In the genomic region with DNA sequence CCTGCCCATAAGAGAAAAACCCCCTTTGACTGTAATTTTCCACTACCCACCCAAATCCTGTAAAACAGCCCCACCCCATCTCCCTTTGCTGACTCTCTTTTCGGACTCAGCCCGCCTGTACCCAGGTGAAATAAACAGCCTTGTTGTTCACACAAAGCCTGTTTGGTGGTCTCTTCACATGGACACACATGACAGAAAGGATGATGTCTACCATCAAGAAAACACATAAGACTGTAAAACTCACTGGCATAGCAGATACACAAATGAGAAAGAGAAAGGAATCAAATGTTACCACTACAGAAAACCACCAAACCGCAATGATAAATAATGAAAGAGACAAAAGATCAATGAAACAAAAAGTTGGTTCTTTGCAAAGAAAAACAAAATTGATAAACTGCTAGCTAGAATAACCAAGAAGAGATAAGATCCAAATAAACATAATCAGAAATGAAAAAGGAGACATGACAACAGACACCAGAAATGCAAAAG, we compare ENCODE assay signal across 7 cellular contexts. TPM values are rescaled to one million over a fixed set of nuclear protein-coding genes. Genes with fewer than 3 reads are reported as not detected.
DNase-seq lines count a peak whose midpoint lies in the region; ATAC-seq lines count a peak whose summit lies in the region.
"Not testable (repeated sequence)": the region's sequence is repeated elsewhere in the genome, so short reads cannot be mapped to it uniquely, and the experiment has no call there.

No MANE protein-coding gene starts in this region.

- DNase-seq in activated CD8-positive, alpha-beta memory T cell treated with anti-CD3 and anti-CD28 coated beads, Interleukin-2, amount 10 ng/mL, durations not matched to agents 7 days and 5 days; naive B cell: not testable (repeated sequence)
- peak in 1 of 2 donors; percentile 27 for DNase-seq in activated naive CD4-positive, alpha-beta T cell treated with anti-CD3 and anti-CD28 coated beads, Interleukin-2, amount 50 U/mL, for 72 hours (ENCODE audit: low spot score in 2 of 2)

- peak overlapping the region; percentile 64 for H3K27ac Mint-ChIP-seq in T-helper 1 cell treated with Interleukin-12 subunit alpha and Interleukin-12 subunit beta and Interleukin-4 antibody, amounts not matched to agents 30 μg/mL and 1 μg/mL, for 36 hours
- H3K27ac Mint-ChIP-seq in activated CD8-positive, alpha-beta memory T cell treated with anti-CD3 and anti-CD28 coated beads, Interleukin-2, amount 10 ng/mL, durations not matched to agents 7 days and 5 days = peak overlapping the region; percentile 57
- peak overlapping the region; percentile 88 to 98 for H3K27ac Mint-ChIP-seq in activated naive CD4-positive, alpha-beta T cell treated with anti-CD3 and anti-CD28 coated beads, Interleukin-2, amount 50 U/mL, for 72 hours
- H3K27ac Mint-ChIP-seq in naive B cell = peak overlapping the region in 3 of 6 donors; percentile 44 to 80 (median 66)

- peaks cover 40% of the 10 kb centered on the region for H3K27me3 Mint-ChIP-seq in T-helper 1 cell treated with Interleukin-12 subunit alpha and Interleukin-12 subunit beta and Interleukin-4 antibody, amounts not matched to agents 30 μg/mL and 1 μg/mL, for 36 hours (ENCODE audit: low read depth)
- peaks cover 83% of the 10 kb centered on the region for H3K27me3 Mint-ChIP-seq in activated CD8-positive, alpha-beta memory T cell treated with anti-CD3 and anti-CD28 coated beads, Interleukin-2, amount 10 ng/mL, durations not matched to agents 7 days and 5 days
- H3K27me3 Mint-ChIP-seq in naive B cell = not testable (repeated sequence)

- H3K4me3 Mint-ChIP-seq in T-helper 1 cell treated with Interleukin-12 subunit alpha and Interleukin-12 subunit beta and Interleukin-4 antibody, amounts not matched to agents 30 μg/mL and 1 μg/mL, for 36 hours = peak overlapping the region; percentile 67
- peak overlapping the region; percentile 40 for H3K4me3 Mint-ChIP-seq in activated CD8-positive, alpha-beta memory T cell treated with anti-CD3 and anti-CD28 coated beads, Interleukin-2, amount 10 ng/mL, durations not matched to agents 7 days and 5 days
- H3K4me3 Mint-ChIP-seq in naive B cell = peak overlapping the region in 5 of 8 donors; percentile 5 to 83 (median 21)

- CTCF ChIA-PET in activated CD8-positive, alpha-beta memory T cell treated with anti-CD3 and anti-CD28 coated beads, Interleukin-2, amount 10 ng/mL, durations not matched to agents 7 days and 5 days (lab: Charles Lee) = interaction anchor here (1.3 to 6.2 kb wide), 3 partner anchors 14 to 18 kb away, joined by 3 to 52 read pairs (median 9); no protein-coding TSS in a partner anchor

- ATAC-seq in GM18502 (IDR thresholded peaks at IDR 0.05; ENCODE audit: poor library complexity, unreplicated experiment) = peak; percentile 28
- peak; percentile 26 for ATAC-seq in GM21515 (IDR thresholded peaks at IDR 0.05; ENCODE audit: unreplicated experiment)
- ATAC-seq in HG03378 (IDR thresholded peaks at IDR 0.05; ENCODE audit: unreplicated experiment) = peak; percentile 33
- ATAC-seq in activated CD8-positive, alpha-beta memory T cell treated with anti-CD3 and anti-CD28 coated beads, Interleukin-2, amount 10 ng/mL, durations not matched to agents 7 days and 5 days = peak; percentile 52
- ATAC-seq in activated naive CD4-positive, alpha-beta T cell treated with anti-CD3 and anti-CD28 coated beads, Interleukin-2, amount 50 U/mL, for 72 hours = peak; percentile 47 to 68
- not testable (repeated sequence) for ATAC-seq in naive B cell (ENCODE audit: low read depth in 2 of 2)

- H3K4me1 Mint-ChIP-seq in T-helper 1 cell treated with Interleukin-12 subunit alpha and Interleukin-12 subunit beta and Interleukin-4 antibody, amounts not matched to agents 30 μg/mL and 1 μg/mL, for 36 hours (ENCODE audit: low read depth) = peaks cover 60% of the 10 kb centered on the region
- H3K4me1 Mint-ChIP-seq in activated CD8-positive, alpha-beta memory T cell treated with anti-CD3 and anti-CD28 coated beads, Interleukin-2, amount 10 ng/mL, durations not matched to agents 7 days and 5 days = peaks cover 53% of the 10 kb centered on the region
- H3K4me1 Mint-ChIP-seq in naive B cell = peaks cover 40 to 52% (median 44%) of the 10 kb centered on the region in 3 donors

- H3K9me3 Mint-ChIP-seq in T-helper 1 cell treated with Interleukin-12 subunit alpha and Interleukin-12 subunit beta and Interleukin-4 antibody, amounts not matched to agents 30 μg/mL and 1 μg/mL, for 36 hours; activated CD8-positive, alpha-beta memory T cell treated with anti-CD3 and anti-CD28 coated beads, Interleukin-2, amount 10 ng/mL, durations not matched to agents 7 days and 5 days (ENCODE audit: low read depth); activated naive CD4-positive, alpha-beta T cell treated with anti-CD3 and anti-CD28 coated beads, Interleukin-2, amount 50 U/mL, for 72 hours; naive B cell: not testable (repeated sequence)

- peaks cover 11% of the 10 kb centered on the region for H3K36me3 Mint-ChIP-seq in T-helper 1 cell treated with Interleukin-12 subunit alpha and Interleukin-12 subunit beta and Interleukin-4 antibody, amounts not matched to agents 30 μg/mL and 1 μg/mL, for 36 hours (ENCODE audit: low read depth)
- H3K36me3 Mint-ChIP-seq in activated CD8-positive, alpha-beta memory T cell treated with anti-CD3 and anti-CD28 coated beads, Interleukin-2, amount 10 ng/mL, durations not matched to agents 7 days and 5 days = peaks cover 14% of the 10 kb centered on the region
- peaks cover 6 to 11% of the 10 kb centered on the region in 2 donors for H3K36me3 Mint-ChIP-seq in activated naive CD4-positive, alpha-beta T cell treated with anti-CD3 and anti-CD28 coated beads, Interleukin-2, amount 50 U/mL, for 72 hours
- not testable (repeated sequence) for H3K36me3 Mint-ChIP-seq in naive B cell

RNA-seq across cellular contexts. Expression of gene COQ2, which starts 48.9 kb away (rescaled TPM):
- total RNA-seq in activated CD8-positive, alpha-beta memory T cell treated with anti-CD3 and anti-CD28 coated beads, Interleukin-2, amount 10 ng/mL, durations not matched to agents 7 days and 5 days = 10 to 100 TPM; 20.6 to 21.9 TPM
- 10 to 100 TPM; 17.8 to 18.7 TPM for total RNA-seq in activated naive CD4-positive, alpha-beta T cell treated with anti-CD3 and anti-CD28 coated beads, Interleukin-2, amount 50 U/mL, for 72 hours
- polyA plus RNA-seq in naive B cell (ENCODE audit: low read depth in 6 of 6) = 10 to 100 TPM in 5 of 6 donors, 1 to 10 TPM in 1; 3.2 to 12.4 (median 11.5) TPM
